2 cellular contexts compared by ENCODE assay signal in the genomic region with DNA sequence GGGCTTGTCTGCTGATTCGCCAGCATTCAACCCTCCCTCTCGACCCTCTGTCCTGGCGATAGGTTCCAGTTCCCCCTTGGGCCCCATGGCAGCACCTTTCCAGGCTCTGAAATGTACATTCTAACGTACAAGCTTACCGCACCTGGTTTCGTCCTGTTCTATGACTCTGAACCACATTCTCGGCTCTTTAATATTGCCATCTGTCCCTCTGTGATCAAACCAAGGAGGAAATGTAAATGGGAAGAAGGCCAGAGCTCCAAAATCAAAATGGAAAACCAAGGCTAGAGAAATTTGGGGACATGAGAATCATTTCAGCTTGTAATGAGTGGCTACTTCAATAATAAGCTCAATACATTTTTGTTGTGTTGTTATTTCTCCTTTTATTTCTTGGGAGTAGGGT.
TF ChIP-seq lines count a peak whose summit lies in the region.

No MANE protein-coding gene starts in this region.

TF ChIP-seq in WTC11, 78 proteins besides CTCF, POLR2A, EP300 and RAD21 (continued from another document):
- TF ChIP-seq, protein P1, sequence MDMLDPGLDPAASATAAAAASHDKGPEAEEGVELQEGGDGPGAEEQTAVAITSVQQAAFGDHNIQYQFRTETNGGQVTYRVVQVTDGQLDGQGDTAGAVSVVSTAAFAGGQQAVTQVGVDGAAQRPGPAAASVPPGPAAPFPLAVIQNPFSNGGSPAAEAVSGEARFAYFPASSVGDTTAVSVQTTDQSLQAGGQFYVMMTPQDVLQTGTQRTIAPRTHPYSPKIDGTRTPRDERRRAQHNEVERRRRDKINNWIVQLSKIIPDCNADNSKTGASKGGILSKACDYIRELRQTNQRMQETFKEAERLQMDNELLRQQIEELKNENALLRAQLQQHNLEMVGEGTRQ (CRISPR knock-in tag; IDR thresholded peaks at IDR 0.05) = no peak
- no peak for TF ChIP-seq TCF7 (CRISPR knock-in tag; IDR thresholded peaks at IDR 0.05; ENCODE audit: low read depth)
- no peak for TF ChIP-seq KAT7 (CRISPR knock-in tag; IDR thresholded peaks at IDR 0.05; ENCODE audit: borderline replicate concordance)
- no peak for TF ChIP-seq SMAD4 (CRISPR knock-in tag; IDR thresholded peaks at IDR 0.05)
- TF ChIP-seq NFE2L1 (CRISPR knock-in tag; IDR thresholded peaks at IDR 0.05) = no peak

TF ChIP-seq in GM23338, 12 proteins besides CTCF, POLR2A, EP300 and RAD21 (continued from another document):
- TF ChIP-seq ZNF462 (CRISPR knock-in tag; IDR thresholded peaks at IDR 0.05) (no peak), NANOG (IDR thresholded peaks at IDR 0.05; ENCODE audit: borderline replicate concordance) (no peak)
